In the genomic region with DNA sequence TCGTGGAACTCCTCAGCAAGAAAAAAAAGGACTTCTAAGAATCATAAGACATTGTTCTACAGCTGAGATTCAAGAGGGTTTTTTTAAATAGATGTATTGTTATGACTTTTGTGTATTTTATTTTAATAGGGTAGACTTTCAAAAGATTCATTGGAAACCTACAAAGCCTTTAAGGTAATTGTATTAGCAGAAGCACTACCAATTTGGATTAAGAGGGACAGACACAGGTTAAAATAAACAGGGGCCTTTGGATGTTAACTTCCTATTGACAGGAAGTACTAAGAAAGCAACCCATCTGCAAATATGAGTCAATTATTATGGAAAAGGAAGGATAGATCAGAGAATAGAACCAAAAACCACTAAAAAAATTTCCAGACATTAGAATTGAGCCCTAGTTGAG, we compare ENCODE assay signal across 8 cellular contexts.
"Had no signal": no experiment of that assay in that cellular context is flagged by ENCODE, and none has a peak within 500 bp of the region (broad histone marks: within the 10 kb centered on the region; RNA-seq: fewer than 3 reads in every experiment).

No MANE protein-coding gene starts in this region.

- DNase-seq: GDM1, GF-D8 had no signal

- H3K4me3 ChIP-seq: GM12878 had no signal

- FAIRE-seq: G401.6, GM12878, GM12891, GM12892, GM18507, GM19239 had no signal

- ATAC-seq: GM12878 had no signal
